In genomic region chr15:71276355-71276665, GRCh38 we compare ENCODE assay signal across 24 cellular contexts.
DNase-seq lines count a peak whose midpoint lies in the region; TF ChIP-seq lines count a peak whose summit lies in the region.
"Had no signal": no experiment of that assay in that cellular context is flagged by ENCODE, and none has a peak within 500 bp of the region (broad histone marks: within the 10 kb centered on the region; RNA-seq: fewer than 3 reads in every experiment).

No MANE protein-coding gene starts in this region.

- WGBS in smooth muscle cell (ENCODE audit: low lambda C conversion rate), result 91% methylated on average over 4 of the region's 4 CpGs

- H3K27me3 ChIP-seq in smooth muscle cell (ENCODE audit: low read depth) (no peaks in the 10 kb centered on the region), dorsolateral prefrontal cortex (no peaks in the 10 kb centered on the region)
- H3K27me3 ChIP-seq: adrenal gland, heart right ventricle, right lobe of liver had no signal

- H3K4me3 ChIP-seq in HEK293 (ENCODE audit: low read depth, low read length) (no peak overlapping the region), smooth muscle cell (no peak overlapping the region), dorsolateral prefrontal cortex (no peak overlapping the region)
- H3K4me3 ChIP-seq: adrenal gland, heart right ventricle, right lobe of liver had no signal

- H3K9ac ChIP-seq in smooth muscle cell (ENCODE audit: low read depth), result peak overlapping the region; percentile 65

- no peak for TF ChIP-seq CTCF in HEK293 (tag by site-specific recombination; IDR thresholded peaks at IDR 0.05)
- no peak for TF ChIP-seq CTCF in RWPE1 (conservative IDR thresholded peaks at IDR 0.05; ENCODE audit: low read depth)
- TF ChIP-seq CTCF in smooth muscle cell (IDR thresholded peaks at IDR 0.05; ENCODE audit: borderline replicate concordance, insufficient read depth, poor library complexity, severe bottlenecking), result no peak
- TF ChIP-seq CTCF in dorsolateral prefrontal cortex (IDR thresholded peaks at IDR 0.05 in 54 of 56, conservative IDR thresholded peaks at IDR 0.05 in 2 of 56; ENCODE audit: low read depth in 1 of 56, partially characterized antibody in 56 of 56), result no peak

- peaks cover 41% of the 10 kb centered on the region for H3K4me1 ChIP-seq in HEK293 (ENCODE audit: control insufficient read depth, insufficient read depth, low read length)
- peaks cover 24% of the 10 kb centered on the region for H3K4me1 ChIP-seq in smooth muscle cell (ENCODE audit: low read depth)

- CTCF ChIA-PET in HEK293 (lab: Yijun Ruan, JAX) (no interaction called here), RWPE1 (lab: Yijun Ruan, JAX) (interaction anchor here (0.5 to 1.0 kb wide), 3 partner anchors 140 to 1317 kb away, joined by 3 to 5 read pairs (median 3); partner anchors contain the start of gene THSD4)

- H4K20me1 ChIP-seq in smooth muscle cell (ENCODE audit: low read depth), result no peaks in the 10 kb centered on the region

- no peak overlapping the region for H2AFZ ChIP-seq in smooth muscle cell (ENCODE audit: low read depth)

- POLR2A ChIA-PET in HEK293 (lab: Yijun Ruan, JAX) (no interaction called here), RWPE1 (lab: Yijun Ruan, JAX; ENCODE audit: low non-redundant PET) (no interaction called here)

- peaks cover 12% of the 10 kb centered on the region for H3F3A ChIP-seq in smooth muscle cell (ENCODE audit: low read depth)

- peak; percentile 74 for DNase-seq in RWPE1 (ENCODE audit: low spot score)
- no peak for DNase-seq in epithelial cell of prostate (ENCODE audit: low read depth, low spot score)
- no peak for DNase-seq in smooth muscle cell (lab: John Stamatoyannopoulos, UW; ENCODE audit: unreplicated experiment)
- DNase-seq in dorsolateral prefrontal cortex, result no peak
- DNase-seq in NCI-H526 (lab: John Stamatoyannopoulos, UW), result no peak
- no peak for DNase-seq in NCI-H345 (lab: John Stamatoyannopoulos, UW)
- DNase-seq: activated CD4-positive, alpha-beta T cell treated with anti-CD3 and anti-CD28 coated beads, Interleukin-2, amount 50 U/mL, for 48 hours; activated naive CD4-positive, alpha-beta T cell treated with anti-CD3 and anti-CD28 coated beads for 36 hours; adrenal gland; AML-193; CD4-positive, alpha-beta memory T cell; effector CD8-positive, alpha-beta T cell; foreskin fibroblast; GOT3; heart right ventricle; KG1; left cardiac atrium; NCI-H1417 treated with DMSO at 0.1 percent for 48 hours; NCI-H2081 treated with DMSO at 0.1 percent for 48 hours; NCI-H446; posterior cingulate gyrus; right lobe of liver; stimulated activated CD4-positive, alpha-beta T cell treated with anti-CD3 and anti-CD28 coated beads, Interleukin-4, amount 100 ng/mL, for 24 hours had no signal

- intact Hi-C loops in dorsolateral prefrontal cortex (cut with DNase I), result no loop called here

- no peaks in the 10 kb centered on the region for H3K9me3 ChIP-seq in HEK293 (ENCODE audit: control insufficient read depth, insufficient read depth, low read depth, low read length)
- H3K9me3 ChIP-seq in smooth muscle cell (replicated peaks; ENCODE audit: low read depth), result no peaks in the 10 kb centered on the region
- H3K9me3 ChIP-seq: adrenal gland, heart right ventricle, right lobe of liver had no signal

- peak overlapping the region; percentile 51 for H3K4me2 ChIP-seq in smooth muscle cell

- H3K36me3 ChIP-seq in HEK293 (ENCODE audit: control insufficient read depth in 2 of 2, insufficient read depth in 1 of 2, low read length in 2 of 2) (no peaks in the 10 kb centered on the region), smooth muscle cell (ENCODE audit: low read depth) (no peaks in the 10 kb centered on the region)
- H3K36me3 ChIP-seq: adrenal gland, heart right ventricle, right lobe of liver had no signal

- H3K79me2 ChIP-seq in smooth muscle cell (ENCODE audit: low read depth), result no peaks in the 10 kb centered on the region

- H3K27ac ChIP-seq in HEK293 (ENCODE audit: extremely low read depth, low read depth, low read length), result no peak overlapping the region
- H3K27ac ChIP-seq in RWPE1, result no peak overlapping the region
- peak overlapping the region; percentile 97 for H3K27ac ChIP-seq in epithelial cell of prostate
- peak overlapping the region; percentile 85 for H3K27ac ChIP-seq in smooth muscle cell (ENCODE audit: low read depth)
- no peak overlapping the region for H3K27ac ChIP-seq in dorsolateral prefrontal cortex
- H3K27ac ChIP-seq: adrenal gland, right lobe of liver had no signal

TF ChIP-seq in HEK293, 187 proteins besides CTCF, POLR2A, EP300 and RAD21:
- TF ChIP-seq ZNF426 (tag by site-specific recombination; IDR thresholded peaks at IDR 0.05) (no peak), ZBTB17 (tag by site-specific recombination; IDR thresholded peaks at IDR 0.05) (peak; percentile 79), ZNF843 (tag by site-specific recombination; IDR thresholded peaks at IDR 0.05) (no peak), GLI4 (tag by site-specific recombination; IDR thresholded peaks at IDR 0.05) (no peak)

Comparison
In these comparisons a context has a peak if more than half of its experiments do, and no peak if none do; other contexts are left out.
1. H3K27ac ChIP-seq: peak in epithelial cell of prostate (single experiment) and smooth muscle cell (single experiment); none in HEK293 (single experiment), RWPE1 (single experiment) and dorsolateral prefrontal cortex (0 of 59).